Comparison of ENCODE assay signal across 8 cellular contexts in the genomic region with DNA sequence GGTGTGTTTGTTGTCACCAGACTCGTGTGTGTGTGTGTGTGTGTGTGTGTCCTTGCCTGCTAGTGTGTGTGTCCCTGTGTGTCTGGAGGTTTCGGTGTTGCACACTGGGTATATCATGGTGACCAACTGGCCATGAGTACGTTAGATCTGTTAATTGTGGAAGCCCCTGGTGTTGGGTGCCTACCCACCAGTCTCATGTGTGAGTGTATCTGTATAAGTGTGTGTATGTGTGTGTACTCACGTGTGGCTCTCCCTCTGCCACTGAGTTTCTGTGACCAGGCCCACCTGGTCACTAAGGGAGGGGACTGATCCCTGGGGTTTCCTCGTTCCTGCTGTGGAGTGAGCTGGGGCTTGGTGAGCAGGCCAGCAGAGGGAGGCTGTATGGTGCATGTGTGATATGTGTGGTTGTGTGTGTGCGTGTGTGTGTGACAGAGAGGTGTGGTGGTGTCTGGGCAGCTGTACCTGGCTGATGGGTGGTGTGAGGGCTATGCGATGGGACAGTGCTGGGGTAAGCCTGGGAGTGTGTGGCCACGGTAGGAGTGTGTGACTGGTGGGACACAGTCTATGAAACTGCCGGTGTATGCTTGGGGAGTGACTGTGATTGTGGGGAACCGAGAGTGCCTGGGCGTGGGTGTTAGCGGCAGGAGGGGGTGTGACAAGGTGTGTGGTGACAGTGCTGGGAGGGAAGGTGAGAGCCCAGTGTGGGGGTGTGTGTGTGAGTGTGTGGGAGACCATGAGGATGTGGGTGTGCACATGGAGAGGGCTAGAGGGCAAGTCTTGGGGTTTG. TPM values are rescaled to one million over a fixed set of nuclear protein-coding genes. Genes with fewer than 3 reads are reported as not detected.
DNase-seq lines count a peak whose midpoint lies in the region; ATAC-seq, FAIRE-seq and TF ChIP-seq lines count a peak whose summit lies in the region.

No MANE protein-coding gene starts in this region.

- H3K4me3 ChIP-seq in right atrium auricular region = peak overlapping the region in 1 of 2 donors; percentile 93
- H3K4me3 ChIP-seq in cardiac fibroblast (replicated peaks in 1 of 2; ENCODE audit: low read depth in 2 of 2, low read length in 2 of 2) = peak overlapping the region; percentile 92 to 97

- H3K27ac Mint-ChIP-seq in natural killer cell treated with Interleukin-12 subunit alpha and Interleukin-12 subunit beta and Interleukin-15 and Interleukin-18, amount 100 ng/mL, for 72 hours = peak overlapping the region; percentile 52 to 55

- ATAC-seq in left cardiac atrium (no peak), HG03097 (IDR thresholded peaks at IDR 0.05; ENCODE audit: low FRiP score, unreplicated experiment) (no peak)
- peak; percentile 7 to 45 for ATAC-seq in natural killer cell treated with Interleukin-12 subunit alpha and Interleukin-12 subunit beta and Interleukin-15 and Interleukin-18, amount 100 ng/mL, for 72 hours

- no peak for DNase-seq in right atrium auricular region (ENCODE audit: low spot score)
- DNase-seq in left cardiac atrium = no peak
- peak in 4 of 5 donors; percentile 25 to 45 (median 32) for DNase-seq in T-helper 1 cell
- DNase-seq in cardiac fibroblast (ENCODE audit: low read depth in 2 of 2) = peak; percentile 18
- peak; percentile 69 for DNase-seq in natural killer cell treated with Interleukin-12 subunit alpha and Interleukin-12 subunit beta and Interleukin-15 and Interleukin-18, amount 100 ng/mL, for 72 hours (ENCODE audit: low spot score)
- no peak for DNase-seq in urothelium cell line (ENCODE audit: low spot score)
- DNase-seq in DMS 273 (lab: John Stamatoyannopoulos, UW; ENCODE audit: unreplicated experiment) = no peak

- peak overlapping the region; percentile 88 to 92 for H3K27ac ChIP-seq in right atrium auricular region

- H3K27me3 ChIP-seq in right atrium auricular region = no peaks in the 10 kb centered on the region

- H3K9me3 Mint-ChIP-seq in natural killer cell treated with Interleukin-12 subunit alpha and Interleukin-12 subunit beta and Interleukin-15 and Interleukin-18, amount 100 ng/mL, for 72 hours = no peaks in the 10 kb centered on the region

- intact Hi-C loops in left cardiac atrium (cut with DNase I) = no loop called here

- peaks cover 0 to 4% of the 10 kb centered on the region in 2 donors for H3K27me3 Mint-ChIP-seq in natural killer cell treated with Interleukin-12 subunit alpha and Interleukin-12 subunit beta and Interleukin-15 and Interleukin-18, amount 100 ng/mL, for 72 hours

- no peaks in the 10 kb centered on the region for H3K36me3 ChIP-seq in right atrium auricular region

- H3K4me1 Mint-ChIP-seq in natural killer cell treated with Interleukin-12 subunit alpha and Interleukin-12 subunit beta and Interleukin-15 and Interleukin-18, amount 100 ng/mL, for 72 hours (ENCODE audit: low read depth in 2 of 2) = peaks cover 32 to 37% of the 10 kb centered on the region in 2 donors

- no peaks in the 10 kb centered on the region for H3K36me3 Mint-ChIP-seq in natural killer cell treated with Interleukin-12 subunit alpha and Interleukin-12 subunit beta and Interleukin-15 and Interleukin-18, amount 100 ng/mL, for 72 hours

- peak; percentile 63 for FAIRE-seq in urothelium cell line (lab: Jason Lieb, UNC)

- H3K9me3 ChIP-seq in right atrium auricular region = no peaks in the 10 kb centered on the region

- H3K4me1 ChIP-seq in right atrium auricular region = peaks cover 0 to 69% of the 10 kb centered on the region in 2 donors

- TF ChIP-seq CTCF in right atrium auricular region (IDR thresholded peaks at IDR 0.05) (no peak), cardiac fibroblast (IDR thresholded peaks at IDR 0.05; ENCODE audit: low read depth, low read length) (no peak)

- peak overlapping the region; percentile 90 for H3K4me3 Mint-ChIP-seq in natural killer cell treated with Interleukin-12 subunit alpha and Interleukin-12 subunit beta and Interleukin-15 and Interleukin-18, amount 100 ng/mL, for 72 hours

RNA-seq across cellular contexts. Expression of gene PRKCD, which starts 1.9 kb away (rescaled TPM):
- total RNA-seq in right atrium auricular region (10 to 100 TPM; 11.1 to 14.8 TPM), left cardiac atrium (10 to 100 TPM; 31.3 to 31.5 TPM)
- 10 to 100 TPM; 14.1 to 34.9 TPM for total RNA-seq in natural killer cell treated with Interleukin-12 subunit alpha and Interleukin-12 subunit beta and Interleukin-15 and Interleukin-18, amount 100 ng/mL, for 72 hours

RNA-seq across cellular contexts. Expression of gene RFT1, which starts 32.6 kb away (rescaled TPM):
- 1 to 10 TPM; 6.2 to 6.8 TPM for total RNA-seq in right atrium auricular region
- 10 to 100 TPM; 11.8 to 12.6 TPM for total RNA-seq in left cardiac atrium
- 10 to 100 TPM; 33.1 to 51.6 TPM for total RNA-seq in natural killer cell treated with Interleukin-12 subunit alpha and Interleukin-12 subunit beta and Interleukin-15 and Interleukin-18, amount 100 ng/mL, for 72 hours

Comparison
In these comparisons a context has a peak if more than half of its experiments do, and no peak if none do; other contexts are left out.
1. DNase-seq: peak in T-helper 1 cell (4 of 5), cardiac fibroblast (2 of 2) and natural killer cell treated with Interleukin-12 subunit alpha and Interleukin-12 subunit beta and Interleukin-15 and Interleukin-18, amount 100 ng/mL, for 72 hours (single experiment); none in right atrium auricular region (single experiment), left cardiac atrium (single experiment), urothelium cell line (single experiment) and DMS 273 (single experiment).
2. ATAC-seq: peak in natural killer cell treated with Interleukin-12 subunit alpha and Interleukin-12 subunit beta and Interleukin-15 and Interleukin-18, amount 100 ng/mL, for 72 hours (2 of 2); none in left cardiac atrium (0 of 2) and HG03097 (single experiment).